In the genomic region with DNA sequence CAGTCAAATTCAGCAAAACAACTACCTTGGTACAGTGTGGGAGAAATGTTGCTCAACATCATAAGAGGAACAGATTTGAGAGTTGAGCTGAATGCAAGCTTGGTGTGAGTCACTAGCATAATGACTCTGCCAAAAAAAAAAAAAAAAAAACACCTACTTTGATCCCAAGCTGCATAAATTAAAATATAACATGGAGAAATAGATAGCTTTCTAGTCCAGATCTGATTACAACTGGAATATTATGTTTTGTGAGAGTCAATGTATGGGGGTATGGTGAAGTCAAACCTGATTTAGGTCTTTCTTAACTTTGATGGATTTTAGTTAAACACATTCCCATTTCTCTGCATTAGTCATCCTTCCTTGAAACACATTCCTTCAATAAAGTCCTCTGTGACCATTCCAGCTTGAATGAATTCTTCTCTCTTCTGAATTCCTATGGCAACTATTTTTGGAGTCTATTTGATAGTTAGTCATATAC, we compare ENCODE assay signal across 13 cellular contexts.
DNase-seq lines count a peak whose midpoint lies in the region; ATAC-seq, FAIRE-seq and TF ChIP-seq lines count a peak whose summit lies in the region.
"Had no signal": no experiment of that assay in that cellular context is flagged by ENCODE, and none has a peak within 500 bp of the region (broad histone marks: within the 10 kb centered on the region; RNA-seq: fewer than 3 reads in every experiment).

No MANE protein-coding gene starts in this region.

- no peak for FAIRE-seq in HTR-8/SVneo (lab: Jason Lieb, UNC)
- FAIRE-seq: TTC549 had no signal

- DNase-seq in AG08395 (ENCODE audit: low spot score) (peak; percentile 77), HTR-8/SVneo (ENCODE audit: insufficient read length, low spot score) (peak; percentile 54), astrocyte of the spinal cord (ENCODE audit: low read depth, low spot score) (peak; percentile 94), kidney tubule cell (ENCODE audit: low spot score) (peak; percentile 95), sigmoid colon (no peak), anterior cingulate cortex (lab: John Stamatoyannopoulos, UW) (no peak)
- DNase-seq: midbrain had no signal

- in situ Hi-C loops in astrocyte of the spinal cord (cut with HindIII; ENCODE audit: low sequenced_read_pairs) = no loop called here

- no peak overlapping the region for H3K27ac ChIP-seq in sigmoid colon
- H3K27ac ChIP-seq: HL-60 had no signal

- H3K27me3 ChIP-seq in sigmoid colon = no peaks in the 10 kb centered on the region

- TF ChIP-seq CTCF in astrocyte of the spinal cord (IDR thresholded peaks at IDR 0.05; ENCODE audit: low read depth, low read length) (no peak), sigmoid colon (IDR thresholded peaks at IDR 0.05) (no peak)

- no peak overlapping the region for H3K4me3 ChIP-seq in astrocyte of the spinal cord (ENCODE audit: low read depth, low read length)
- H3K4me3 ChIP-seq in sigmoid colon = no peak overlapping the region
- H3K4me3 ChIP-seq: GM23338 had no signal

- TF ChIP-seq EP300 in sigmoid colon (IDR thresholded peaks at IDR 0.05) = no peak

- no peak for TF ChIP-seq POLR2A in sigmoid colon (IDR thresholded peaks at IDR 0.05)

- peaks cover 0 to 3% (median 0%) of the 10 kb centered on the region in 4 donors for H3K9me3 ChIP-seq in sigmoid colon

- intact Hi-C loops in sigmoid colon (cut with DNase I) = no loop called here

- ATAC-seq in HG02763 (IDR thresholded peaks at IDR 0.05; ENCODE audit: unreplicated experiment) (no peak), GM21526 (IDR thresholded peaks at IDR 0.05; ENCODE audit: low FRiP score, unreplicated experiment) (no peak)
- ATAC-seq: activated T-helper 17 cell treated with anti-CD3 and anti-CD28 coated beads, Interleukin-2, amount 50 U/mL, for 72 hours; GM23338 had no signal

- no peaks in the 10 kb centered on the region for H3K36me3 ChIP-seq in sigmoid colon

- peaks cover 0 to 15% (median 3%) of the 10 kb centered on the region in 4 donors for H3K4me1 ChIP-seq in sigmoid colon

Comparison
In these comparisons a context has a peak if more than half of its experiments do, and no peak if none do; other contexts are left out.
1. DNase-seq: peak in AG08395 (single experiment), HTR-8/SVneo (single experiment), astrocyte of the spinal cord (single experiment) and kidney tubule cell (single experiment); none in sigmoid colon (single experiment) and anterior cingulate cortex (0 of 58).